In genomic region chr2:195009202-195009601, GRCh38 we compare ENCODE assay signal across 13 cellular contexts.
A peak's percentile ranks its signal among the peaks of the same experiment; 100 is the strongest.
DNase-seq lines count a peak whose midpoint lies in the region; TF ChIP-seq lines count a peak whose summit lies in the region.
"Had no signal": no experiment of that assay in that cellular context is flagged by ENCODE, and none has a peak within 500 bp of the region (broad histone marks: within the 10 kb centered on the region; RNA-seq: fewer than 3 reads in every experiment).

No MANE protein-coding gene starts in this region.

- H3K27ac ChIP-seq in temporal lobe (ENCODE audit: low read depth, low read length) = peak overlapping the region; percentile 20
- H3K27ac ChIP-seq: 22Rv1, cardiac muscle cell had no signal

- no peak overlapping the region for H3K4me3 ChIP-seq in foreskin fibroblast (ENCODE audit: low read depth in 1 of 2, low read length in 2 of 2)
- H3K4me3 ChIP-seq: cardiac muscle cell had no signal

- TF ChIP-seq CTCF in foreskin fibroblast (IDR thresholded peaks at IDR 0.05; ENCODE audit: low read depth, low read length) = no peak

- DNase-seq in DMS 273 (lab: John Stamatoyannopoulos, UW; ENCODE audit: unreplicated experiment) = peak; percentile 5
- DNase-seq in DMS 273 treated with DMSO at 0.1 percent for 48 hours (lab: John Stamatoyannopoulos, UW) = no peak
- DNase-seq in NCI-H460 (ENCODE audit: extremely low read depth, low read depth) = peak; percentile 14
- peak; percentile 41 to 86 for DNase-seq in foreskin fibroblast
- no peak for DNase-seq in NCI-H1092 (lab: John Stamatoyannopoulos, UW)
- DNase-seq in DMS79 (lab: John Stamatoyannopoulos, UW) = no peak
- DNase-seq in Kasumi-1 (lab: John Stamatoyannopoulos, UW) = no peak
- DNase-seq: activated CD4-positive, alpha-beta T cell treated with anti-CD3 and anti-CD28 coated beads for 1 hour; NCI-H1092 treated with DMSO at 0.1 percent for 48 hours; stimulated activated naive CD4-positive, alpha-beta T cell treated with Interleukin-2 at 50 U/mL for 16 hours had no signal

Comparison
In these comparisons a context has a peak if more than half of its experiments do, and no peak if none do; other contexts are left out.
1. DNase-seq: peak in DMS 273 (single experiment), NCI-H460 (single experiment) and foreskin fibroblast (2 of 2); none in DMS 273 treated with DMSO at 0.1 percent for 48 hours (single experiment), NCI-H1092 (single experiment), DMS79 (single experiment) and Kasumi-1 (0 of 2).